ENCODE assay signal across 12 cellular contexts in genomic region chr5:1108008-1108864, GRCh38. TPM values are rescaled to one million over a fixed set of nuclear protein-coding genes. Genes with fewer than 3 reads are reported as not detected.
DNase-seq lines count a peak whose midpoint lies in the region; ATAC-seq and TF ChIP-seq lines count a peak whose summit lies in the region.
"Had no signal": no experiment of that assay in that cellular context is flagged by ENCODE, and none has a peak within 500 bp of the region (broad histone marks: within the 10 kb centered on the region; RNA-seq: fewer than 3 reads in every experiment).

No MANE protein-coding gene starts in this region.

- TF ChIP-seq POLR2A in heart left ventricle (IDR thresholded peaks at IDR 0.05) (no peak), adrenal gland (IDR thresholded peaks at IDR 0.05) (no peak)

- TF ChIP-seq CTCF in heart left ventricle (IDR thresholded peaks at IDR 0.05) = no peak
- TF ChIP-seq CTCF in adrenal gland (IDR thresholded peaks at IDR 0.05) = no peak
- TF ChIP-seq CTCF in lower lobe of right lung (IDR thresholded peaks at IDR 0.05) = no peak
- TF ChIP-seq CTCF in type B pancreatic cell (conservative IDR thresholded peaks at IDR 0.05) = no peak

- H3K4me1 Mint-ChIP-seq in type B pancreatic cell (ENCODE audit: unreplicated experiment) = peaks cover 34% of the 10 kb centered on the region

- H3K27ac ChIP-seq in heart left ventricle (peak overlapping the region; percentile 21 to 99 (median 96)), adrenal gland (peak overlapping the region in 4 of 5 donors; percentile 26 to 88 (median 75)), lower lobe of right lung (peak overlapping the region; percentile 28)
- H3K27ac ChIP-seq: brain microvascular endothelial cell, psoas muscle had no signal

- DNase-seq in heart left ventricle (no peak), Right ventricle myocardium inferior (ENCODE audit: missing footprints) (no peak), adrenal gland (peak in 2 of 7 donors; percentile 37), lower lobe of right lung (no peak), type B pancreatic cell (ENCODE audit: extremely low spot score, unreplicated experiment) (no peak)
- DNase-seq: activated CD4-positive, CD25-positive, alpha-beta regulatory T cell; brain microvascular endothelial cell; NCI-H748 treated with DMSO at 0.1 percent for 48 hours; psoas muscle had no signal

- H3K9me3 ChIP-seq in heart left ventricle = no peaks in the 10 kb centered on the region
- no peaks in the 10 kb centered on the region for H3K9me3 ChIP-seq in adrenal gland (replicated peaks in 1 of 3)
- H3K9me3 ChIP-seq in lower lobe of right lung = no peaks in the 10 kb centered on the region
- H3K9me3 ChIP-seq: psoas muscle had no signal

- no peaks in the 10 kb centered on the region for H3K36me3 Mint-ChIP-seq in type B pancreatic cell

- no peaks in the 10 kb centered on the region for H3K27me3 ChIP-seq in heart left ventricle
- no peaks in the 10 kb centered on the region for H3K27me3 ChIP-seq in adrenal gland
- no peaks in the 10 kb centered on the region for H3K27me3 ChIP-seq in lower lobe of right lung (ENCODE audit: low read depth)

- peak overlapping the region; percentile 61 for H3K27ac Mint-ChIP-seq in type B pancreatic cell

- 47 to 65% (median 58%) methylated on average over 16 to 39 of the region's 39 CpGs for WGBS in heart left ventricle, 4 donors
- 77 to 81% (median 80%) methylated on average over 18 to 39 of the region's 39 CpGs for WGBS in adrenal gland, 4 donors

- intact Hi-C loops in heart left ventricle (cut with DNase I) = no loop called here
- intact Hi-C loops in Right ventricle myocardium inferior (cut with DNase I) = no loop called here
- intact Hi-C loops in adrenal gland (cut with DNase I) = no loop called here
- intact Hi-C loops in lower lobe of right lung (cut with DNase I) = no loop called here

- H3K4me3 Mint-ChIP-seq in type B pancreatic cell = no peak overlapping the region

- no peaks in the 10 kb centered on the region for H3K27me3 Mint-ChIP-seq in type B pancreatic cell

- ATAC-seq in heart left ventricle = no peak
- ATAC-seq in Right ventricle myocardium inferior = no peak
- no peak for ATAC-seq in lower lobe of right lung
- no peak for ATAC-seq in HG03196 (IDR thresholded peaks at IDR 0.05; ENCODE audit: unreplicated experiment)
- ATAC-seq in HG02840 (IDR thresholded peaks at IDR 0.05; ENCODE audit: low FRiP score, unreplicated experiment) = no peak
- no peak for ATAC-seq in GM19328 (IDR thresholded peaks at IDR 0.05; ENCODE audit: unreplicated experiment)
- ATAC-seq: psoas muscle had no signal

- H3K4me3 ChIP-seq in heart left ventricle = peak overlapping the region in 11 of 12 donors; percentile 5 to 98 (median 93)
- H3K4me3 ChIP-seq in adrenal gland = no peak overlapping the region
- H3K4me3 ChIP-seq in lower lobe of right lung = peak overlapping the region; percentile 23

- peaks cover 0 to 10% (median 0%) of the 10 kb centered on the region in 9 donors for H3K36me3 ChIP-seq in heart left ventricle
- H3K36me3 ChIP-seq in adrenal gland (replicated peaks in 1 of 2) = no peaks in the 10 kb centered on the region
- no peaks in the 10 kb centered on the region for H3K36me3 ChIP-seq in lower lobe of right lung
- H3K36me3 ChIP-seq: brain microvascular endothelial cell had no signal

- H3K4me1 ChIP-seq in heart left ventricle (peaks cover 24 to 84% (median 69%) of the 10 kb centered on the region in 12 donors), adrenal gland (replicated peaks in 1 of 2) (peaks cover 23 to 47% of the 10 kb centered on the region in 2 donors), lower lobe of right lung (peaks cover 67% of the 10 kb centered on the region)

- no peaks in the 10 kb centered on the region for H3K9me3 Mint-ChIP-seq in type B pancreatic cell

RNA-seq across cellular contexts. Expression of gene SLC12A7, which starts 3.6 kb away (rescaled TPM):
- total RNA-seq in heart left ventricle = 100 to 1,000 TPM in 7 of 9 donors, 10 to 100 TPM in 2; 77.0 to 159 (median 132) TPM
- polyA plus RNA-seq in heart left ventricle = 10 to 100 TPM; 66.3 to 74.5 TPM
- total RNA-seq in Right ventricle myocardium inferior = 179 TPM
- total RNA-seq in adrenal gland = 10 to 100 TPM; 15.8 to 52.6 (median 30.2) TPM
- 10 to 100 TPM in 2 of 3 donors, 1 to 10 TPM in 1; 5.5 to 25.8 (median 18.6) TPM for polyA plus RNA-seq in adrenal gland
- total RNA-seq in lower lobe of right lung = 49.5 TPM
- 44.7 and 57.6 TPM in 2 replicates for total RNA-seq in type B pancreatic cell (ENCODE audit: low replicate concordance)

Comparison
In these comparisons a context has a peak if more than half of its experiments do, and no peak if none do; other contexts are left out.
1. H3K27ac ChIP-seq: peak in every context shown above with its lines; median percentile 96 in heart left ventricle; 75 in adrenal gland; 28 in lower lobe of right lung.
2. H3K4me3 ChIP-seq: peak in heart left ventricle (11 of 12) and lower lobe of right lung (single experiment); none in adrenal gland (0 of 4).